8 cellular contexts compared by ENCODE assay signal in the genomic region with DNA sequence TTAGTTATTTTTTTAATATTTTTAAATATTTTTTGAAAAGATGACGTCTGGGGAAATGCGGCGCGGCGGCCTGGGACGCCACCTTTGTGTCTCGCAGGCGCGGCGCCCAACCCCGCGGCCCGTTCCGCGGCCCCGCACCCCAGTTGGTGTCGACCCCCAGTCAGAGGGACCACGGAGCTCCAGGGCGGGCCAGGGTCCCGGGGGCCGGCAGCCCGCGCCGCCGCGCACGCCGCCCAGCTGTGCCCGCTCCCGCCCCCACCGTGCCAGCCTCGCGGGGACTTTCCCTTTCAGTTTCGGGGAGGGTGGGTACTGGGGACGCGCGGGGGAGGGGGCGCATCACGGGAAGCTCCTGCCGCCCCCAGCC. TPM values are rescaled to one million over a fixed set of nuclear protein-coding genes. Genes with fewer than 3 reads are reported as not detected.
DNase-seq lines count a peak whose midpoint lies in the region; ATAC-seq and TF ChIP-seq lines count a peak whose summit lies in the region.

No MANE protein-coding gene starts in this region.

- whole genome bisulfite sequencing in right lobe of liver (ENCODE audit: insufficient coverage, low coverage, low lambda C conversion rate, missing lambda C conversion rate), result 0% methylated on average over 10 of the region's 40 CpGs

- peaks cover 45% of the 10 kb centered on the region for H3K36me3 ChIP-seq in brain microvascular endothelial cell (replicated peaks)
- H3K36me3 ChIP-seq in right lobe of liver, result peaks cover 0 to 12% (median 3%) of the 10 kb centered on the region in 4 donors

- no peaks in the 10 kb centered on the region for H3K36me3 Mint-ChIP-seq in glutamatergic neuron (ENCODE audit: unreplicated experiment)

- ATAC-seq in right lobe of liver (peak; percentile 5 to 30 (median 17)), GM18868 (IDR thresholded peaks at IDR 0.05; ENCODE audit: unreplicated experiment) (no peak)
- ATAC-seq in stimulated activated naive CD8-positive, alpha-beta T cell treated with anti-CD3 and anti-CD28 coated beads, Interleukin-15, amount 100 ng/mL, for 72 hours, result peak; percentile 36

- H3K9me3 ChIP-seq in right lobe of liver, result no peaks in the 10 kb centered on the region

- intact Hi-C loops in right lobe of liver (cut with DNase I), result no loop called here

- H3K4me3 Mint-ChIP-seq in stimulated activated naive CD8-positive, alpha-beta T cell treated with anti-CD3 and anti-CD28 coated beads, Interleukin-15, amount 100 ng/mL, for 72 hours, result peak overlapping the region; percentile 35 to 73
- no peak overlapping the region for H3K4me3 Mint-ChIP-seq in glutamatergic neuron (ENCODE audit: unreplicated experiment)

- TF ChIP-seq CTCF in GM10266 (IDR thresholded peaks at IDR 0.05; ENCODE audit: control insufficient read depth, insufficient read depth, low read depth, missing control alignments) (no peak), brain microvascular endothelial cell (IDR thresholded peaks at IDR 0.05; ENCODE audit: low read depth, low read length, missing control alignments) (no peak), right lobe of liver (IDR thresholded peaks at IDR 0.05) (no peak), glutamatergic neuron (IDR thresholded peaks at IDR 0.05; ENCODE audit: partially characterized antibody, unreplicated experiment) (no peak)

- H3K4me3 ChIP-seq in brain microvascular endothelial cell (ENCODE audit: low read depth, low read length) (peak overlapping the region; percentile 98), right lobe of liver (peak overlapping the region; percentile 73 to 94 (median 75))

- no peak for TF ChIP-seq POLR2A in right lobe of liver (IDR thresholded peaks at IDR 0.05)

- H3K27me3 Mint-ChIP-seq in stimulated activated naive CD8-positive, alpha-beta T cell treated with anti-CD3 and anti-CD28 coated beads, Interleukin-15, amount 100 ng/mL, for 72 hours, result peaks cover 48% of the 10 kb centered on the region
- peaks cover 8% of the 10 kb centered on the region for H3K27me3 Mint-ChIP-seq in glutamatergic neuron (ENCODE audit: unreplicated experiment)

- H3K27ac ChIP-seq in brain microvascular endothelial cell (peak overlapping the region; percentile 87), right lobe of liver (peak overlapping the region; percentile 65 to 84 (median 81))

- peak; percentile 67 for DNase-seq in GM10266 (ENCODE audit: extremely low spot score)
- peak; percentile 81 for DNase-seq in RPMI8226
- DNase-seq in brain microvascular endothelial cell, result no peak
- peak; percentile 65 to 71 (median 68) for DNase-seq in right lobe of liver
- peak in 1 of 2 donors; percentile 25 for DNase-seq in stimulated activated naive CD8-positive, alpha-beta T cell treated with anti-CD3 and anti-CD28 coated beads, Interleukin-15, amount 100 ng/mL, for 72 hours
- DNase-seq in KG1 (lab: John Stamatoyannopoulos, UW), result no peak
- DNase-seq in glutamatergic neuron, result no peak

- H3K4me1 ChIP-seq in right lobe of liver, result peaks cover 0 to 42% (median 20%) of the 10 kb centered on the region in 4 donors

- H3K9me3 Mint-ChIP-seq in stimulated activated naive CD8-positive, alpha-beta T cell treated with anti-CD3 and anti-CD28 coated beads, Interleukin-15, amount 100 ng/mL, for 72 hours, result no peaks in the 10 kb centered on the region
- H3K9me3 Mint-ChIP-seq in glutamatergic neuron (ENCODE audit: unreplicated experiment), result peaks cover 6% of the 10 kb centered on the region

- H3K27me3 ChIP-seq in brain microvascular endothelial cell (replicated peaks), result no peaks in the 10 kb centered on the region
- no peaks in the 10 kb centered on the region for H3K27me3 ChIP-seq in right lobe of liver

- H3K4me1 Mint-ChIP-seq in stimulated activated naive CD8-positive, alpha-beta T cell treated with anti-CD3 and anti-CD28 coated beads, Interleukin-15, amount 100 ng/mL, for 72 hours, result peaks cover 39% of the 10 kb centered on the region
- peaks cover 2% of the 10 kb centered on the region for H3K4me1 Mint-ChIP-seq in glutamatergic neuron (ENCODE audit: low read depth, unreplicated experiment)

- no peak overlapping the region for H3K27ac Mint-ChIP-seq in stimulated activated naive CD8-positive, alpha-beta T cell treated with anti-CD3 and anti-CD28 coated beads, Interleukin-15, amount 100 ng/mL, for 72 hours
- no peak overlapping the region for H3K27ac Mint-ChIP-seq in glutamatergic neuron (ENCODE audit: unreplicated experiment)

- in situ Hi-C loops in brain microvascular endothelial cell (cut with HindIII; ENCODE audit: low pct_ligation_motif_present, low sequenced_read_pairs), result no loop called here

RNA-seq across cellular contexts. Expression of gene CCND1, which starts 1.6 kb away (rescaled TPM):
- total RNA-seq in right lobe of liver, result 100 to 1,000 TPM in 3 of 6 experiments, 10 to 100 TPM in 3; 67.0 to 283 (median 94.1) TPM
- total RNA-seq in glutamatergic neuron (ENCODE audit: unreplicated experiment), result 36.1 TPM

RNA-seq across cellular contexts. Expression of gene LTO1, which starts 32.6 kb away (rescaled TPM):
- 1 to 10 TPM; 4.1 to 7.9 (median 5.6) TPM for total RNA-seq in right lobe of liver
- 38.1 TPM for total RNA-seq in glutamatergic neuron (ENCODE audit: unreplicated experiment)

Comparison
In these comparisons a context has a peak if more than half of its experiments do, and no peak if none do; other contexts are left out.
1. DNase-seq: peak in GM10266 (single experiment), RPMI8226 (single experiment) and right lobe of liver (3 of 3); none in brain microvascular endothelial cell (single experiment), KG1 (single experiment) and glutamatergic neuron (single experiment).